In genomic region chr17:28189667-28190066, GRCh38 we compare ENCODE assay signal across 1 cellular context.
TF ChIP-seq lines count a peak whose summit lies in the region.

No MANE protein-coding gene starts in this region.

TF ChIP-seq in K562, 482 proteins besides CTCF, POLR2A, EP300 and RAD21 (continued from another document and continues in another):
- TF ChIP-seq ZFPM2 (CRISPR knock-in tag; IDR thresholded peaks at IDR 0.05) = no peak
- TF ChIP-seq SMARCE1 (IDR thresholded peaks at IDR 0.05) = peak; percentile 91; the same call in 1 of the 2 replicates
- TF ChIP-seq EHMT2 (IDR thresholded peaks at IDR 0.05) = no peak
- no peak for TF ChIP-seq TEAD2 (tag; IDR thresholded peaks at IDR 0.05)
- no peak for TF ChIP-seq NFIX (CRISPR knock-in tag; IDR thresholded peaks at IDR 0.05; ENCODE audit: low read depth)
- no peak for TF ChIP-seq SRSF9 (IDR thresholded peaks at IDR 0.05; ENCODE audit: borderline replicate concordance, low read depth, low read length)
- TF ChIP-seq ZNF354B (CRISPR knock-in tag; IDR thresholded peaks at IDR 0.05) = no peak
- no peak for TF ChIP-seq ZNF143 (CRISPR knock-in tag; IDR thresholded peaks at IDR 0.05)
- TF ChIP-seq HBP1 (CRISPR knock-in tag; IDR thresholded peaks at IDR 0.05) = no peak
- TF ChIP-seq ZNF586 (CRISPR knock-in tag; conservative IDR thresholded peaks at IDR 0.05) = no peak
- TF ChIP-seq FOSL1 (tag; conservative IDR thresholded peaks at IDR 0.05) = peak; percentile 68
- no peak for TF ChIP-seq ZNF695 (CRISPR knock-in tag; IDR thresholded peaks at IDR 0.05)
- peak; percentile 86 for TF ChIP-seq KDM1A (IDR thresholded peaks at IDR 0.05)
- no peak for TF ChIP-seq RBM15 (IDR thresholded peaks at IDR 0.05; ENCODE audit: insufficient read depth, low read length)
- no peak for TF ChIP-seq RFX5 (IDR thresholded peaks at IDR 0.05; ENCODE audit: low read depth, low read length)
- TF ChIP-seq ZNF124 (CRISPR knock-in tag; IDR thresholded peaks at IDR 0.05) = no peak
- TF ChIP-seq HNRNPUL1 (IDR thresholded peaks at IDR 0.05; ENCODE audit: low read length) = no peak
- no peak for TF ChIP-seq SP1 (CRISPR knock-in tag; IDR thresholded peaks at IDR 0.05)
- TF ChIP-seq POU5F1 (IDR thresholded peaks at IDR 0.05; ENCODE audit: borderline replicate concordance, low read depth, low read length, partially characterized antibody) = no peak
- no peak for TF ChIP-seq NELFE (IDR thresholded peaks at IDR 0.05; ENCODE audit: insufficient read depth, insufficient read length)
- no peak for TF ChIP-seq MNT (conservative IDR thresholded peaks at IDR 0.05)
- no peak for TF ChIP-seq MCM3 (IDR thresholded peaks at IDR 0.05)
- no peak for TF ChIP-seq ZNF584 (CRISPR knock-in tag; IDR thresholded peaks at IDR 0.05; ENCODE audit: low read depth)
- no peak for TF ChIP-seq ZZZ3 (IDR thresholded peaks at IDR 0.05)
- TF ChIP-seq ZFP1 (CRISPR knock-in tag; IDR thresholded peaks at IDR 0.05) = no peak
- TF ChIP-seq MYBL2 (IDR thresholded peaks at IDR 0.05; ENCODE audit: low read depth) = no peak
- no peak for TF ChIP-seq MYBL2 (CRISPR knock-in tag; IDR thresholded peaks at IDR 0.05; ENCODE audit: borderline replicate concordance)
- TF ChIP-seq HMG20A (CRISPR knock-in tag; conservative IDR thresholded peaks at IDR 0.05) = peak; percentile 77; the same call in 1 of the 2 replicates
- peak in 1 of 2 experiments; percentile 80; a peak in 2 of 4 replicates for TF ChIP-seq TBL1XR1 (IDR thresholded peaks at IDR 0.05; ENCODE audit: low read length in 2 of 2)
- peak; percentile 90 for TF ChIP-seq SMARCA4 (IDR thresholded peaks at IDR 0.05)
- no peak for TF ChIP-seq HDAC3 (IDR thresholded peaks at IDR 0.05; ENCODE audit: borderline replicate concordance, partially characterized antibody)
- TF ChIP-seq HMG20B (CRISPR knock-in tag; IDR thresholded peaks at IDR 0.05) = no peak
- no peak for TF ChIP-seq ZKSCAN3 (CRISPR knock-in tag; IDR thresholded peaks at IDR 0.05)
- no peak for TF ChIP-seq ZHX1 (conservative IDR thresholded peaks at IDR 0.05; ENCODE audit: low read length)
- no peak for TF ChIP-seq POLR2G (IDR thresholded peaks at IDR 0.05; ENCODE audit: low read depth, low read length)
- TF ChIP-seq LARP7 (IDR thresholded peaks at IDR 0.05) = no peak
- TF ChIP-seq CGGBP1 (CRISPR knock-in tag; IDR thresholded peaks at IDR 0.05) = no peak
- TF ChIP-seq MYNN (IDR thresholded peaks at IDR 0.05) = no peak
- TF ChIP-seq MYNN (CRISPR knock-in tag; IDR thresholded peaks at IDR 0.05) = no peak
- TF ChIP-seq PCBP1 (IDR thresholded peaks at IDR 0.05; ENCODE audit: low read depth, low read length, poor library complexity, severe bottlenecking) = no peak
- TF ChIP-seq ZNF3 (CRISPR knock-in tag; IDR thresholded peaks at IDR 0.05) = no peak
- TF ChIP-seq NFIC (IDR thresholded peaks at IDR 0.05) = no peak
- TF ChIP-seq HSF4 (CRISPR knock-in tag; IDR thresholded peaks at IDR 0.05; ENCODE audit: borderline replicate concordance) = no peak
- TF ChIP-seq RBM34 (IDR thresholded peaks at IDR 0.05; ENCODE audit: borderline replicate concordance, insufficient read depth, low read length) = no peak
- no peak; the same call in 1 of the 2 replicates for TF ChIP-seq ZBTB26 (CRISPR knock-in tag; IDR thresholded peaks at IDR 0.05)
- peak in 1 of 2 experiments; percentile 81; a peak in 2 of 4 replicates for TF ChIP-seq HDAC1 (IDR thresholded peaks at IDR 0.05)
- no peak for TF ChIP-seq PHF21A (IDR thresholded peaks at IDR 0.05; ENCODE audit: borderline replicate concordance, low read depth)
- no peak for TF ChIP-seq XRCC3 (IDR thresholded peaks at IDR 0.05)
- TF ChIP-seq ZNF316 (IDR thresholded peaks at IDR 0.05) = no peak
- peak in 1 of 2 experiments; percentile 56; a peak in 2 of 4 replicates for TF ChIP-seq ZNF639 (CRISPR knock-in tag; conservative IDR thresholded peaks at IDR 0.05 in 1 of 2, IDR thresholded peaks at IDR 0.05 in 1 of 2)
- no peak for TF ChIP-seq TCFL5 (CRISPR knock-in tag; conservative IDR thresholded peaks at IDR 0.05)
- TF ChIP-seq ATF4 (CRISPR knock-in tag; IDR thresholded peaks at IDR 0.05) = peak; percentile 36; the same call in 1 of the 2 replicates
- no peak for TF ChIP-seq FOXA3 (CRISPR knock-in tag; conservative IDR thresholded peaks at IDR 0.05 in 1 of 2, IDR thresholded peaks at IDR 0.05 in 1 of 2)
- no peak for TF ChIP-seq SIN3B (IDR thresholded peaks at IDR 0.05; ENCODE audit: low read depth)
- TF ChIP-seq ATF6 (CRISPR knock-in tag; IDR thresholded peaks at IDR 0.05) = no peak
- no peak for TF ChIP-seq CREB1 (IDR thresholded peaks at IDR 0.05)
- no peak for TF ChIP-seq CREB1 (CRISPR knock-in tag; IDR thresholded peaks at IDR 0.05)
- TF ChIP-seq DACH1 (IDR thresholded peaks at IDR 0.05; ENCODE audit: partially characterized antibody) = no peak
- TF ChIP-seq BCL6 (CRISPR knock-in tag; IDR thresholded peaks at IDR 0.05) = no peak
- no peak for TF ChIP-seq CTCFL (IDR thresholded peaks at IDR 0.05; ENCODE audit: borderline replicate concordance, insufficient read depth, low read depth, low read length, poor library complexity, severe bottlenecking)
- no peak for TF ChIP-seq RBM25 (IDR thresholded peaks at IDR 0.05; ENCODE audit: low read depth, low read length, severe bottlenecking)
- TF ChIP-seq CREBBP (IDR thresholded peaks at IDR 0.05; ENCODE audit: low read depth, low read length) = no peak
- TF ChIP-seq MLX (CRISPR knock-in tag; conservative IDR thresholded peaks at IDR 0.05) = no peak
- no peak for TF ChIP-seq JUNB (CRISPR knock-in tag; conservative IDR thresholded peaks at IDR 0.05)
- no peak for TF ChIP-seq NR4A1 (CRISPR knock-in tag; IDR thresholded peaks at IDR 0.05)
- TF ChIP-seq NR4A1 (tag; IDR thresholded peaks at IDR 0.05) = no peak
- TF ChIP-seq NFE2 (IDR thresholded peaks at IDR 0.05; ENCODE audit: low read depth) = no peak; the same call in 1 of the 2 replicates
